In the genomic region with DNA sequence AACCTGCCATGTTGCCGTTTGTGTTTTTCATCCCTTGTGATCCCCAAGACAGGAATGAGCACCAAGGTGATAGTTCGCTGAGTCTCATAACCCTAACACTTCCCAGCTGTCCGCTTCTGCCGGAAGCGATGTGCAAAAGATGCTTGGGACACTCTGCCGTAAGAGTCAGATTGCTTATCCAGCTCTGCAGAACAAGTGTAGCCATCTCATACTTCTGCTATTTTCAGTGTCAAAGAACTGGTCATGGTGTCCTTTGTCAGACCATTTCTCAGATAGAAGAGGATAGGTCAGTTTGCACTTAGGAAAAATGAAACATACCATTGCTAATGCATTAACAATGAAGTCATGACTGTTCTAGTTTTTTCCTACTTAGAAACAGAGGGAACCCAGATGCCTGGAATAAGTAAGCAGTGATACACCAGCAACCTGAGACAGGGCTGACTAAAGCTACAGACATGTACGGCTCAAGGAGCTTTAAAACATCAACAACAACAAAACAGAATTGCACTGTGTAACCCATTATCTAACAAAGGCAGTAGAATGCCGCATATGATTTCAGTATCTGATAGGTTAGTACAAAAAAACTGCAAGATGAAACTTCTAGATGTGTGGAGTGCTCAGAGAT, we compare ENCODE assay signal across 10 cellular contexts. TPM values are rescaled to one million over a fixed set of nuclear protein-coding genes. Genes with fewer than 3 reads are reported as not detected.
DNase-seq lines count a peak whose midpoint lies in the region; ATAC-seq, FAIRE-seq and TF ChIP-seq lines count a peak whose summit lies in the region.
"Had no signal": no experiment of that assay in that cellular context is flagged by ENCODE, and none has a peak within 500 bp of the region (broad histone marks: within the 10 kb centered on the region; RNA-seq: fewer than 3 reads in every experiment).

No MANE protein-coding gene starts in this region.

- DNase-seq in H54 (ENCODE audit: insufficient read length, low spot score) (peak; percentile 41), left ventricle myocardium inferior (no peak), NOMO-1 (lab: John Stamatoyannopoulos, UW; ENCODE audit: unreplicated experiment in 2 of 2) (no peak), immature natural killer cell (no peak)
- DNase-seq in stimulated activated naive B cell treated with anti-CD40 and anti-IgM and Interleukin-4, amounts not matched to agents 10 μg/mL and 1 μg/mL and 100 μg/mL, for 72 hours, result no peak
- DNase-seq: NCI-H1105 had no signal

- H3K4me3 Mint-ChIP-seq in immature natural killer cell, result no peak overlapping the region
- no peak overlapping the region for H3K4me3 Mint-ChIP-seq in stimulated activated naive B cell treated with anti-CD40 and anti-IgM and Interleukin-4, amounts not matched to agents 10 μg/mL and 1 μg/mL and 100 μg/mL, for 72 hours

- TF ChIP-seq POLR2A in H54 (IDR thresholded peaks at IDR 0.05; ENCODE audit: low read depth, low read length), result no peak

- H3K27ac ChIP-seq in angular gyrus (ENCODE audit: low read depth, low read length) (peak overlapping the region; percentile 79), left ventricle myocardium inferior (replicated peaks) (peak overlapping the region; percentile 93)
- H3K27ac ChIP-seq: neutrophil had no signal

- H3K36me3 ChIP-seq in left ventricle myocardium inferior (no peaks in the 10 kb centered on the region), skeletal muscle satellite cell (ENCODE audit: insufficient read depth, low read length) (no peaks in the 10 kb centered on the region)
- H3K36me3 ChIP-seq: neutrophil had no signal

- peak overlapping the region; percentile 62 for H3K4me3 ChIP-seq in left ventricle myocardium inferior
- H3K4me3 ChIP-seq in skeletal muscle satellite cell (ENCODE audit: low read length), result peak overlapping the region; percentile 61

- ATAC-seq in HG03196 (IDR thresholded peaks at IDR 0.05; ENCODE audit: unreplicated experiment), result no peak
- no peak for ATAC-seq in stimulated activated naive B cell treated with anti-CD40 and anti-IgM and Interleukin-4, amounts not matched to agents 10 μg/mL and 1 μg/mL and 100 μg/mL, for 72 hours (replicated peaks)

- peaks cover 3 to 12% of the 10 kb centered on the region in 2 donors for H3K4me1 Mint-ChIP-seq in immature natural killer cell
- peaks cover 16 to 32% of the 10 kb centered on the region in 2 donors for H3K4me1 Mint-ChIP-seq in stimulated activated naive B cell treated with anti-CD40 and anti-IgM and Interleukin-4, amounts not matched to agents 10 μg/mL and 1 μg/mL and 100 μg/mL, for 72 hours

- H3K4me2 ChIP-seq in skeletal muscle satellite cell (ENCODE audit: low read length), result peak overlapping the region; percentile 80

- no peak for TF ChIP-seq CTCF in left ventricle myocardium inferior (IDR thresholded peaks at IDR 0.05; ENCODE audit: borderline replicate concordance)

- FAIRE-seq in H54 (lab: Jason Lieb, UNC), result peak; percentile 98

- H3K9ac ChIP-seq in skeletal muscle satellite cell (ENCODE audit: low read depth, low read length), result peak overlapping the region; percentile 84

- H3K27ac Mint-ChIP-seq in immature natural killer cell, result no peak overlapping the region
- H3K27ac Mint-ChIP-seq in stimulated activated naive B cell treated with anti-CD40 and anti-IgM and Interleukin-4, amounts not matched to agents 10 μg/mL and 1 μg/mL and 100 μg/mL, for 72 hours, result no peak overlapping the region

- intact Hi-C loops in left ventricle myocardium inferior (cut with micrococcal nuclease), result no loop called here

- H3K9me3 ChIP-seq in left ventricle myocardium inferior (replicated peaks) (no peaks in the 10 kb centered on the region), skeletal muscle satellite cell (replicated peaks; ENCODE audit: low read length) (no peaks in the 10 kb centered on the region)

- H3K27me3 ChIP-seq in left ventricle myocardium inferior (ENCODE audit: low read depth), result no peaks in the 10 kb centered on the region
- no peaks in the 10 kb centered on the region for H3K27me3 ChIP-seq in skeletal muscle satellite cell (ENCODE audit: control insufficient read depth, insufficient read depth, low read length)
- H3K27me3 ChIP-seq: neutrophil had no signal

- no peaks in the 10 kb centered on the region for H3K9me3 Mint-ChIP-seq in immature natural killer cell
- peaks cover 4% of the 10 kb centered on the region in 2 donors for H3K9me3 Mint-ChIP-seq in stimulated activated naive B cell treated with anti-CD40 and anti-IgM and Interleukin-4, amounts not matched to agents 10 μg/mL and 1 μg/mL and 100 μg/mL, for 72 hours

- H3K36me3 Mint-ChIP-seq in immature natural killer cell, result no peaks in the 10 kb centered on the region
- peaks cover 2 to 3% of the 10 kb centered on the region in 2 donors for H3K36me3 Mint-ChIP-seq in stimulated activated naive B cell treated with anti-CD40 and anti-IgM and Interleukin-4, amounts not matched to agents 10 μg/mL and 1 μg/mL and 100 μg/mL, for 72 hours

- peaks cover 100% of the 10 kb centered on the region for H3K4me1 ChIP-seq in left ventricle myocardium inferior
- H3K4me1 ChIP-seq in skeletal muscle satellite cell (ENCODE audit: control insufficient read depth, insufficient read depth, low read length), result peaks cover 67% of the 10 kb centered on the region

- peaks cover 0 to 9% (median 9%) of the 10 kb centered on the region in 3 donors for H3K27me3 Mint-ChIP-seq in immature natural killer cell (ENCODE audit: low read depth in 3 of 3)
- H3K27me3 Mint-ChIP-seq in stimulated activated naive B cell treated with anti-CD40 and anti-IgM and Interleukin-4, amounts not matched to agents 10 μg/mL and 1 μg/mL and 100 μg/mL, for 72 hours, result peaks cover 7 to 8% of the 10 kb centered on the region in 2 donors

RNA-seq across cellular contexts. Expression of gene SCHIP1, which starts 15.0 kb away (rescaled TPM):
- 62.6 TPM for total RNA-seq in left ventricle myocardium inferior
- 0.44 and 2.0 TPM in 2 replicates for total RNA-seq in skeletal muscle satellite cell (2012; rRNA removed)
- polyA plus RNA-seq in immature natural killer cell, result not detected
